16 cellular contexts compared by ENCODE assay signal in the genomic region with DNA sequence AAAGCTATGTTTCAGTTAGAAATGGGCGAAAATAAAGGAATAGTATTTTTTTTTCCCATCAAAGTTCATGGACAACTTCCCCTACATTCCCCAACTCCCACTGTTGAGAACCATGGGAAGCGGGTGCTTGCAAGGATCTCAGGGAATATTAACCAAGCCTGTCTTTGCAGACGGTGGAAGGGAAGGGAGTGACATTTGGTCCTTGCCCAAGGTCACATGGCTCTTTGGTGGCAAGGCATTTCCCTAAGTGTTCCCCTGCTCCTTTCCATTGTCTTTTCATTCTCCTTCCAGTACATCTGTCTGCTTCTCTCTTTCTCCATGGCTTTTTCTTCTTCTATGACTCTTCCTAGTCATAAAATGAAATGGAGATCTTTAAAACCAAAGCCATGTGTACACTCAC. TPM values are rescaled to one million over a fixed set of nuclear protein-coding genes. Genes with fewer than 3 reads are reported as not detected.
"Had no signal": no experiment of that assay in that cellular context is flagged by ENCODE, and none has a peak within 500 bp of the region (broad histone marks: within the 10 kb centered on the region; RNA-seq: fewer than 3 reads in every experiment).

No MANE protein-coding gene starts in this region.

- H3K36me3 ChIP-seq: colonic mucosa, heart right ventricle, right atrium auricular region, transverse colon had no signal

- H3K4me3 ChIP-seq: colonic mucosa, heart right ventricle, right atrium auricular region, transverse colon had no signal

- H3K36me3 Mint-ChIP-seq: stimulated activated memory B cell treated with anti-CD40 and anti-IgM and Interleukin-4, amounts not matched to agents 10 μg/mL and 1 μg/mL and 100 μg/mL, for 72 hours had no signal

- H3K4me1 ChIP-seq: colonic mucosa, right atrium auricular region had no signal

- H3K27ac ChIP-seq: colonic mucosa, right atrium auricular region, transverse colon had no signal

- H3K9me3 Mint-ChIP-seq: activated B cell treated with CpG ODN at 0.5 μM for 24 hours; activated CD4-positive, alpha-beta T cell treated with anti-CD3 and anti-CD28 coated beads, Interleukin-2, amount 10 ng/mL, durations not matched to agents 24 days and 14 days; activated T-helper 1 cell treated with anti-CD3 and anti-CD28 coated beads, Interleukin-12 subunit alpha, Interleukin-12 subunit beta, Interleukin-2, Interleukin-4 antibody, amounts not matched to agents 30 ng/mL and 10 ng/mL and 1 ng/mL, durations not matched to agents 14 hours and 24 hours and 36 hours; stimulated activated memory B cell treated with anti-CD40 and anti-IgM and Interleukin-4, amounts not matched to agents 10 μg/mL and 1 μg/mL and 100 μg/mL, for 72 hours had no signal

- H3K27me3 ChIP-seq: colonic mucosa, heart right ventricle, right atrium auricular region, transverse colon had no signal

- H3K4me3 Mint-ChIP-seq: activated B cell treated with CpG ODN at 0.5 μM for 24 hours; activated CD4-positive, alpha-beta T cell treated with anti-CD3 and anti-CD28 coated beads, Interleukin-2, amount 10 ng/mL, durations not matched to agents 24 days and 14 days; activated T-helper 1 cell treated with anti-CD3 and anti-CD28 coated beads, Interleukin-12 subunit alpha, Interleukin-12 subunit beta, Interleukin-2, Interleukin-4 antibody, amounts not matched to agents 30 ng/mL and 10 ng/mL and 1 ng/mL, durations not matched to agents 14 hours and 24 hours and 36 hours; stimulated activated memory B cell treated with anti-CD40 and anti-IgM and Interleukin-4, amounts not matched to agents 10 μg/mL and 1 μg/mL and 100 μg/mL, for 72 hours; T-helper 17 cell had no signal

- DNase-seq: activated B cell treated with CpG ODN at 0.5 μM for 24 hours; activated CD4-positive, alpha-beta T cell treated with anti-CD3 and anti-CD28 coated beads, Interleukin-2, amount 10 ng/mL, durations not matched to agents 24 days and 14 days; activated naive CD4-positive, alpha-beta T cell treated with Interleukin-2 at 50 U/mL for 16 hours; islet precursor cell; posterior cingulate gyrus; T-helper 17 cell; transverse colon had no signal

- H3K27ac Mint-ChIP-seq: activated B cell treated with CpG ODN at 0.5 μM for 24 hours; activated CD4-positive, alpha-beta T cell treated with anti-CD3 and anti-CD28 coated beads, Interleukin-2, amount 10 ng/mL, durations not matched to agents 24 days and 14 days; activated T-helper 1 cell treated with anti-CD3 and anti-CD28 coated beads, Interleukin-12 subunit alpha, Interleukin-12 subunit beta, Interleukin-2, Interleukin-4 antibody, amounts not matched to agents 30 ng/mL and 10 ng/mL and 1 ng/mL, durations not matched to agents 14 hours and 24 hours and 36 hours; stimulated activated memory B cell treated with anti-CD40 and anti-IgM and Interleukin-4, amounts not matched to agents 10 μg/mL and 1 μg/mL and 100 μg/mL, for 72 hours; T-helper 17 cell had no signal

RNA-seq across cellular contexts. Expression of gene C9orf57, which starts 19.0 kb away (rescaled TPM):
- total RNA-seq: activated B cell treated with CpG ODN at 0.5 μM for 24 hours; activated CD4-positive, alpha-beta T cell treated with anti-CD3 and anti-CD28 coated beads, Interleukin-2, amount 10 ng/mL, durations not matched to agents 24 days and 14 days; activated T-helper 1 cell treated with anti-CD3 and anti-CD28 coated beads, Interleukin-12 subunit alpha, Interleukin-12 subunit beta, Interleukin-2, Interleukin-4 antibody, amounts not matched to agents 30 ng/mL and 10 ng/mL and 1 ng/mL, durations not matched to agents 14 hours and 24 hours and 36 hours; colonic mucosa; endothelial cell of umbilical vein; frontal cortex; heart right ventricle; left ventricle myocardium superior; myocyte; right atrium auricular region; T-helper 17 cell; transverse colon had no signal
- polyA plus RNA-seq: endothelial cell of umbilical vein, heart right ventricle had no signal
